Comparison of ENCODE assay signal across 1 cellular context in genomic region chr1:161952603-161953172, GRCh38.
A peak's percentile ranks its signal among the peaks of the same experiment; 100 is the strongest.
TF ChIP-seq lines count a peak whose summit lies in the region.

No MANE protein-coding gene starts in this region.

TF ChIP-seq in K562, 482 proteins besides CTCF, POLR2A, EP300 and RAD21 (continued from another document):
- TF ChIP-seq USF2 (CRISPR knock-in tag; IDR thresholded peaks at IDR 0.05) (peak; percentile 41), RBM15 (IDR thresholded peaks at IDR 0.05; ENCODE audit: insufficient read depth, low read length) (no peak), MTA1 (IDR thresholded peaks at IDR 0.05; ENCODE audit: borderline replicate concordance) (no peak), TFE3 (CRISPR knock-in tag; IDR thresholded peaks at IDR 0.05) (peak; percentile 88), RUNX1 (IDR thresholded peaks at IDR 0.05; ENCODE audit: low read depth) (no peak), ATF7 (IDR thresholded peaks at IDR 0.05) (no peak), TOE1 (IDR thresholded peaks at IDR 0.05; ENCODE audit: borderline replicate concordance) (peak; percentile 56; the same call in 1 of the 2 replicates), TOE1 (CRISPR knock-in tag; IDR thresholded peaks at IDR 0.05; ENCODE audit: borderline replicate concordance, low read depth) (no peak), EZH2 (IDR thresholded peaks at IDR 0.05; ENCODE audit: borderline replicate concordance, low read depth, low read length) (no peak), ZBTB17 (CRISPR knock-in tag; IDR thresholded peaks at IDR 0.05) (no peak), NR2C1 (IDR thresholded peaks at IDR 0.05) (no peak), NR2C1 (tag; IDR thresholded peaks at IDR 0.05) (no peak), NFYB (IDR thresholded peaks at IDR 0.05; ENCODE audit: extremely low read depth, insufficient read length) (no peak), RAD51 (IDR thresholded peaks at IDR 0.05; ENCODE audit: borderline replicate concordance, low read depth) (peak; percentile 74), RFX1 (IDR thresholded peaks at IDR 0.05) (no peak), ZNF551 (CRISPR knock-in tag; IDR thresholded peaks at IDR 0.05) (no peak), NUFIP1 (IDR thresholded peaks at IDR 0.05; ENCODE audit: partially characterized antibody) (no peak), STAT5B (CRISPR knock-in tag; IDR thresholded peaks at IDR 0.05) (no peak), BRD4 (IDR thresholded peaks at IDR 0.05) (no peak), MTA3 (IDR thresholded peaks at IDR 0.05; ENCODE audit: borderline replicate concordance) (no peak)
- TF ChIP-seq, protein P1, sequence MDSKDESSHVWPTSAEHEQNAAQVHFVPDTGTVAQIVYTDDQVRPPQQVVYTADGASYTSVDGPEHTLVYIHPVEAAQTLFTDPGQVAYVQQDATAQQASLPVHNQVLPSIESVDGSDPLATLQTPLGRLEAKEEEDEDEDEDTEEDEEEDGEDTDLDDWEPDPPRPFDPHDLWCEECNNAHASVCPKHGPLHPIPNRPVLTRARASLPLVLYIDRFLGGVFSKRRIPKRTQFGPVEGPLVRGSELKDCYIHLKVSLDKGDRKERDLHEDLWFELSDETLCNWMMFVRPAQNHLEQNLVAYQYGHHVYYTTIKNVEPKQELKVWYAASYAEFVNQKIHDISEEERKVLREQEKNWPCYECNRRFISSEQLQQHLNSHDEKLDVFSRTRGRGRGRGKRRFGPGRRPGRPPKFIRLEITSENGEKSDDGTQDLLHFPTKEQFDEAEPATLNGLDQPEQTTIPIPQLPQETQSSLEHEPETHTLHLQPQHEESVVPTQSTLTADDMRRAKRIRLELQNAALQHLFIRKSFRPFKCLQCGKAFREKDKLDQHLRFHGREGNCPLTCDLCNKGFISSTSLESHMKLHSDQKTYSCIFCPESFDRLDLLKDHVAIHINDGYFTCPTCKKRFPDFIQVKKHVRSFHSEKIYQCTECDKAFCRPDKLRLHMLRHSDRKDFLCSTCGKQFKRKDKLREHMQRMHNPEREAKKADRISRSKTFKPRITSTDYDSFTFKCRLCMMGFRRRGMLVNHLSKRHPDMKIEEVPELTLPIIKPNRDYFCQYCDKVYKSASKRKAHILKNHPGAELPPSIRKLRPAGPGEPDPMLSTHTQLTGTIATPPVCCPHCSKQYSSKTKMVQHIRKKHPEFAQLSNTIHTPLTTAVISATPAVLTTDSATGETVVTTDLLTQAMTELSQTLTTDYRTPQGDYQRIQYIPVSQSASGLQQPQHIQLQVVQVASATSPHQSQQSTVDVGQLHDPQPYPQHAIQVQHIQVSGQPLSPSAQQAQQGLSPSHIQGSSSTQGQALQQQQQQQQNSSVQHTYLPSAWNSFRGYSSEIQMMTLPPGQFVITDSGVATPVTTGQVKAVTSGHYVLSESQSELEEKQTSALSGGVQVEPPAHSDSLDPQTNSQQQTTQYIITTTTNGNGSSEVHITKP (IDR thresholded peaks at IDR 0.05; ENCODE audit: partially characterized antibody) = no peak
- TF ChIP-seq, protein P2, sequence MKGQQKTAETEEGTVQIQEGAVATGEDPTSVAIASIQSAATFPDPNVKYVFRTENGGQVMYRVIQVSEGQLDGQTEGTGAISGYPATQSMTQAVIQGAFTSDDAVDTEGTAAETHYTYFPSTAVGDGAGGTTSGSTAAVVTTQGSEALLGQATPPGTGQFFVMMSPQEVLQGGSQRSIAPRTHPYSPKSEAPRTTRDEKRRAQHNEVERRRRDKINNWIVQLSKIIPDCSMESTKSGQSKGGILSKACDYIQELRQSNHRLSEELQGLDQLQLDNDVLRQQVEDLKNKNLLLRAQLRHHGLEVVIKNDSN (CRISPR knock-in tag; IDR thresholded peaks at IDR 0.05) = peak; percentile 51
- TF ChIP-seq, protein P3, sequence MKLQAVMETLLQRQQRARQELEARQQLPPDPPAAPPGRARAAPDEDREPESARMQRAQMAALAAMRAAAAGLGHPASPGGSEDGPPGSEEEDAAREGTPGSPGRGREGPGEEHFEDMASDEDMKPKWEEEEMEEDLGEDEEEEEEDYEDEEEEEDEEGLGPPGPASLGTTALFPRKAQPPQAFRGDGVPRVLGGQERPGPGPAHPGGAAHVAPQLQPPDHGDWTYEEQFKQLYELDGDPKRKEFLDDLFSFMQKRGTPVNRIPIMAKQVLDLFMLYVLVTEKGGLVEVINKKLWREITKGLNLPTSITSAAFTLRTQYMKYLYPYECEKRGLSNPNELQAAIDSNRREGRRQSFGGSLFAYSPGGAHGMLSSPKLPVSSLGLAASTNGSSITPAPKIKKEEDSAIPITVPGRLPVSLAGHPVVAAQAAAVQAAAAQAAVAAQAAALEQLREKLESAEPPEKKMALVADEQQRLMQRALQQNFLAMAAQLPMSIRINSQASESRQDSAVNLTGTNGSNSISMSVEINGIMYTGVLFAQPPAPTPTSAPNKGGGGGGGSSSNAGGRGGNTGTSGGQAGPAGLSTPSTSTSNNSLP (IDR thresholded peaks at IDR 0.05; ENCODE audit: borderline replicate concordance, low read depth, low read length) = no peak
